Comparison of ENCODE assay signal across 1 cellular context in the genomic region with DNA sequence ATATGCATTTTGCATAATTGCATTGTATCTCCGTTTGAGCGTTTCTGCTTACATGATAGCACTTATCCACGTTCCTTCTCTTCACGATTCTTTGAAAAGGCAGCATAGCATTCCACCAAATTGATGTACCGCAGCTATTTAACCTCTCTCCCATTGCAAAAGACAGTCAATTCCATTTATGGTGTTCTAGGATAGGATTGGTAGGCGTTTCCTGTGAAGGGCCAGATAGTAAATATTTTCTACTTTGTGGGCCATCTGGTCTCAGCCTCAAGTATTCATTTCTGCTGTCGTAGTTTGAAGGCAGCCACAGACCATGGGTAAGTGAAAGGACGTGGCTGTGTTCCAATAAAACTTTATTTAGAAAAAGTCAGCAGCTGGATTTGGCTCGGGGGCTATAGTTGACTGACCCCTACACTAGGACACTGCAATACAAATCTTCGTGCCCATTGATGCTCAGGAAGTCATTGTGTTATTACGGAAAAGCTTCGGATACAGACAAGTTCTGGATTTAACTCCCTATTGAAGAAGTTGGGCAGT.
A peak's percentile ranks its signal among the peaks of the same experiment; 100 is the strongest.
TF ChIP-seq lines count a peak whose summit lies in the region.

No MANE protein-coding gene starts in this region.

TF ChIP-seq in HepG2, 621 proteins besides CTCF, POLR2A, EP300 and RAD21:
- TF ChIP-seq RXRA (CRISPR knock-in tag; IDR thresholded peaks at IDR 0.05): no peak
- TF ChIP-seq ZBTB40 (IDR thresholded peaks at IDR 0.05): no peak
- TF ChIP-seq ZBTB40 (CRISPR knock-in tag; IDR thresholded peaks at IDR 0.05): peak; percentile 94
